Comparison of ENCODE assay signal across 29 cellular contexts in genomic region chr1:156949127-156949526, GRCh38. TPM values are rescaled to one million over a fixed set of nuclear protein-coding genes. Genes with fewer than 3 reads are reported as not detected.
"Had no signal": no experiment of that assay in that cellular context is flagged by ENCODE, and none has a peak within 500 bp of the region (broad histone marks: within the 10 kb centered on the region; RNA-seq: fewer than 3 reads in every experiment).

No MANE protein-coding gene starts in this region.

- H3K4me2 ChIP-seq: smooth muscle cell had no signal

- H3K27me3 ChIP-seq: neutrophil, pancreas, right lobe of liver, stomach, thyroid gland, vagina had no signal

- H3K27ac ChIP-seq: coronary artery, neutrophil, pancreas, right lobe of liver, stomach, thyroid gland, vagina had no signal

- H3K4me3 ChIP-seq: coronary artery, pancreas, right lobe of liver, smooth muscle cell, stomach, thyroid gland, vagina had no signal

- H3K4me1 ChIP-seq: pancreas, right lobe of liver, stomach, vagina had no signal

- ATAC-seq: effector memory CD8-positive, alpha-beta T cell; left lobe of liver; natural killer cell; pancreas; right lobe of liver; stimulated activated effector memory CD8-positive, alpha-beta T cell treated with anti-CD3 and anti-CD28 coated beads, Interleukin-12 subunit alpha, Interleukin-12 subunit beta, amount 100 ng/mL, for 72 hours had no signal

- DNase-seq: dermis blood vessel endothelial cell; effector memory CD8-positive, alpha-beta T cell; head of caudate nucleus; kidney; natural killer cell; pancreas; retina; stimulated activated CD4-positive, alpha-beta T cell treated with anti-CD3 and anti-CD28 coated beads, Interleukin-2, amount 100 ng/mL, for 24 hours; stimulated activated CD4-positive, alpha-beta T cell treated with anti-CD3 and anti-CD28 coated beads, Interleukin-4, amount 100 ng/mL, for 24 hours; stimulated activated naive CD4-positive, alpha-beta T cell treated with Interleukin-2 at 50 U/mL for 16 hours; stomach; thyroid gland; trophoblast cell had no signal

- H3K9me3 ChIP-seq: neutrophil, pancreas, right lobe of liver, stomach, thyroid gland, vagina had no signal

RNA-seq across cellular contexts. Expression of gene LRRC71, which starts 28.7 kb away (rescaled TPM):
- total RNA-seq: chondrocyte, fibroblast of villous mesenchyme, frontal cortex, left lobe of liver, lower leg skin, mononuclear cell, natural killer cell, omental fat pad, pancreas, posterior vena cava, smooth muscle cell, thyroid gland, ureter, vagina had no signal
- polyA plus RNA-seq: neural cell, smooth muscle cell had no signal

RNA-seq across cellular contexts. Expression of gene PEAR1, which starts 55.6 kb away (rescaled TPM):
- polyA plus RNA-seq: neural cell had no signal
